ENCODE assay signal across 1 cellular context in the genomic region with DNA sequence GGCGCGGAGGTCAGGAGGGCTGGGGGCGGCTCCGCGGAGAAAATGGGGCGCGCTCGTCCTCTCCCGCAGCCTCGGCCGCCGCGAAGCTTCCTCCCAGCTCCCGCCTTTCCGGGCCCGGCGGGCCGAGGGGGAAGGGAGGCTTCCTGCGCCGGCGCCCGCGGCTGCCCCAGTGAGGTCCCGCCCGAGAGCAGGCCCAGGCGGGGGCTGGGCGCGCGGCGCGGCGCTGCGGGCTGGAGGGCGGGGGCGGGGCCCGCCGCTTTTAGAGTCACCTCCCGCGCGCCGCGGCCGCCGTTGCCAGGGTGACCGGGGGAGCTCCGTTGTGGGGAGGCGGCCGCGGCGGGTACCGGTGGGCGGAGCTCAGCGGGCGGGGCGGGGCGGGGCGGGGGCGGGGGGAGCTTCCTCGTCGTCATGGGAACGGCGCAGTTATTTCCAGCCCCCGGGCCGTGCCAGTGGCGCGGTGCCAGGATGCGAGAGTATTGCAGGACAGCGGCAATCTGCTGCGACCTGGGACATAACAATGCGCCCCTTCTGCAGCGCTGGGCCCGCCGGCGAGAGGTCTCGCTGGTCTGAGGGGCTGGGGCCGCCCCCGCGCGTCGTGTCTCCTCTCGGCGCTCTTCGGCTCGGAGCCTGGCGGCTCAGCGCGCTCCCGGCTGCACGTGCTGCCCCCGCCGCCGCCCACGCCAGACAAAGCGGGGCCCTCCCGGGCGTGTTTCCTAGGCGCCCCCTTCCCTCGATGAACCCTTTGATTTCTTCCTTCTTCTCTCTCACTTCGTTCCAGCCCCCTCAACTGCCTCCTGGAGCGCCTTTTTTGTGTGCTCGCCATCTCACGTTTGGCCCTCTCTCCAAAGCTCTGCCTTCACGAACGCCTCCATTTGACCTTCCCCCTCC.
TF ChIP-seq lines count a peak whose summit lies in the region.

No MANE protein-coding gene starts in this region.

TF ChIP-seq in HepG2, 621 proteins besides CTCF, POLR2A, EP300 and RAD21 (continued from another document and continues in another):
- TF ChIP-seq ZHX2 (IDR thresholded peaks at IDR 0.05; ENCODE audit: low read depth) (no peak), ZHX2 (CRISPR knock-in tag; IDR thresholded peaks at IDR 0.05; ENCODE audit: borderline replicate concordance) (peak; percentile 64; the same call in 1 of the 2 replicates), ZFP36L1 (CRISPR knock-in tag; IDR thresholded peaks at IDR 0.05) (no peak), ZNF317 (CRISPR knock-in tag; IDR thresholded peaks at IDR 0.05) (no peak), NR2C2 (CRISPR knock-in tag; IDR thresholded peaks at IDR 0.05; ENCODE audit: borderline replicate concordance) (peak; percentile 18; the same call in 1 of the 2 replicates), ZNF33A (CRISPR knock-in tag; IDR thresholded peaks at IDR 0.05; ENCODE audit: borderline replicate concordance) (no peak), HIC2 (CRISPR knock-in tag; IDR thresholded peaks at IDR 0.05; ENCODE audit: low read depth) (no peak), SETDB1 (CRISPR knock-in tag; IDR thresholded peaks at IDR 0.05; ENCODE audit: borderline replicate concordance) (no peak), NFE2 (CRISPR knock-in tag; IDR thresholded peaks at IDR 0.05) (no peak), PHF20 (CRISPR knock-in tag; IDR thresholded peaks at IDR 0.05) (no peak), REPIN1 (CRISPR knock-in tag; IDR thresholded peaks at IDR 0.05; ENCODE audit: borderline replicate concordance, low read depth) (no peak), ZC3H4 (CRISPR knock-in tag; IDR thresholded peaks at IDR 0.05; ENCODE audit: borderline replicate concordance) (no peak), CENPX (CRISPR knock-in tag; IDR thresholded peaks at IDR 0.05) (no peak), ZNF569 (CRISPR knock-in tag; IDR thresholded peaks at IDR 0.05; ENCODE audit: borderline replicate concordance) (no peak), NFYC (CRISPR knock-in tag; IDR thresholded peaks at IDR 0.05) (no peak), GATAD1 (CRISPR knock-in tag; IDR thresholded peaks at IDR 0.05) (no peak), CC2D1A (CRISPR knock-in tag; IDR thresholded peaks at IDR 0.05) (no peak), ZNF761 (CRISPR knock-in tag; conservative IDR thresholded peaks at IDR 0.05) (no peak), REST (IDR thresholded peaks at IDR 0.05; ENCODE audit: borderline replicate concordance in 1 of 2, low read depth in 1 of 2, low read length in 2 of 2) (no peak), HOXA7 (CRISPR knock-in tag; IDR thresholded peaks at IDR 0.05) (no peak), POLR2G (IDR thresholded peaks at IDR 0.05; ENCODE audit: low read depth, low read length) (peak; percentile 65), ZNF772 (CRISPR knock-in tag; IDR thresholded peaks at IDR 0.05) (peak; percentile 74; the same call in 1 of the 2 replicates), MTA3 (CRISPR knock-in tag; IDR thresholded peaks at IDR 0.05) (no peak), ZNF253 (CRISPR knock-in tag; IDR thresholded peaks at IDR 0.05; ENCODE audit: borderline replicate concordance) (peak; percentile 54; the same call in 1 of the 2 replicates), MTA1 (CRISPR knock-in tag; IDR thresholded peaks at IDR 0.05; ENCODE audit: borderline replicate concordance) (no peak), KDM6A (CRISPR knock-in tag; IDR thresholded peaks at IDR 0.05; ENCODE audit: low read depth) (no peak), NFKB2 (CRISPR knock-in tag; IDR thresholded peaks at IDR 0.05; ENCODE audit: borderline replicate concordance) (no peak), ZNF30 (CRISPR knock-in tag; IDR thresholded peaks at IDR 0.05) (0 out of 2 replicates have a peak, but pooled peaks have one; percentile 41), BATF2 (CRISPR knock-in tag; IDR thresholded peaks at IDR 0.05) (no peak), KDM2A (CRISPR knock-in tag; IDR thresholded peaks at IDR 0.05; ENCODE audit: borderline replicate concordance, low read depth) (0 out of 2 replicates have a peak, but pooled peaks have one; percentile 56), ZNF558 (CRISPR knock-in tag; IDR thresholded peaks at IDR 0.05; ENCODE audit: borderline replicate concordance) (peak; percentile 36; the same call in 1 of the 2 replicates), JUNB (CRISPR knock-in tag; IDR thresholded peaks at IDR 0.05; ENCODE audit: borderline replicate concordance) (no peak), CBX1 (IDR thresholded peaks at IDR 0.05; ENCODE audit: low read depth) (no peak), SRY (CRISPR knock-in tag; IDR thresholded peaks at IDR 0.05) (0 out of 2 replicates have a peak, but pooled peaks have one; percentile 74), ATF1 (CRISPR knock-in tag; IDR thresholded peaks at IDR 0.05) (no peak)
- TF ChIP-seq, protein P1, sequence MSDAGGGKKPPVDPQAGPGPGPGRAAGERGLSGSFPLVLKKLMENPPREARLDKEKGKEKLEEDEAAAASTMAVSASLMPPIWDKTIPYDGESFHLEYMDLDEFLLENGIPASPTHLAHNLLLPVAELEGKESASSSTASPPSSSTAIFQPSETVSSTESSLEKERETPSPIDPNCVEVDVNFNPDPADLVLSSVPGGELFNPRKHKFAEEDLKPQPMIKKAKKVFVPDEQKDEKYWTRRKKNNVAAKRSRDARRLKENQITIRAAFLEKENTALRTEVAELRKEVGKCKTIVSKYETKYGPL (CRISPR knock-in tag; IDR thresholded peaks at IDR 0.05): 0 out of 2 replicates have a peak, but pooled peaks have one; percentile 32
- TF ChIP-seq, protein P2, sequence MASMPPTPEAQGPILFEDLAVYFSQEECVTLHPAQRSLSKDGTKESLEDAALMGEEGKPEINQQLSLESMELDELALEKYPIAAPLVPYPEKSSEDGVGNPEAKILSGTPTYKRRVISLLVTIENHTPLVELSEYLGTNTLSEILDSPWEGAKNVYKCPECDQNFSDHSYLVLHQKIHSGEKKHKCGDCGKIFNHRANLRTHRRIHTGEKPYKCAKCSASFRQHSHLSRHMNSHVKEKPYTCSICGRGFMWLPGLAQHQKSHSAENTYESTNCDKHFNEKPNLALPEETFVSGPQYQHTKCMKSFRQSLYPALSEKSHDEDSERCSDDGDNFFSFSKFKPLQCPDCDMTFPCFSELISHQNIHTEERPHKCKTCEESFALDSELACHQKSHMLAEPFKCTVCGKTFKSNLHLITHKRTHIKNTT (CRISPR knock-in tag; IDR thresholded peaks at IDR 0.05): no peak
- TF ChIP-seq, protein P3, sequence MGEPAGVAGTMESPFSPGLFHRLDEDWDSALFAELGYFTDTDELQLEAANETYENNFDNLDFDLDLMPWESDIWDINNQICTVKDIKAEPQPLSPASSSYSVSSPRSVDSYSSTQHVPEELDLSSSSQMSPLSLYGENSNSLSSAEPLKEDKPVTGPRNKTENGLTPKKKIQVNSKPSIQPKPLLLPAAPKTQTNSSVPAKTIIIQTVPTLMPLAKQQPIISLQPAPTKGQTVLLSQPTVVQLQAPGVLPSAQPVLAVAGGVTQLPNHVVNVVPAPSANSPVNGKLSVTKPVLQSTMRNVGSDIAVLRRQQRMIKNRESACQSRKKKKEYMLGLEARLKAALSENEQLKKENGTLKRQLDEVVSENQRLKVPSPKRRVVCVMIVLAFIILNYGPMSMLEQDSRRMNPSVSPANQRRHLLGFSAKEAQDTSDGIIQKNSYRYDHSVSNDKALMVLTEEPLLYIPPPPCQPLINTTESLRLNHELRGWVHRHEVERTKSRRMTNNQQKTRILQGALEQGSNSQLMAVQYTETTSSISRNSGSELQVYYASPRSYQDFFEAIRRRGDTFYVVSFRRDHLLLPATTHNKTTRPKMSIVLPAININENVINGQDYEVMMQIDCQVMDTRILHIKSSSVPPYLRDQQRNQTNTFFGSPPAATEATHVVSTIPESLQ (CRISPR knock-in tag; conservative IDR thresholded peaks at IDR 0.05): no peak
- TF ChIP-seq, protein P4, sequence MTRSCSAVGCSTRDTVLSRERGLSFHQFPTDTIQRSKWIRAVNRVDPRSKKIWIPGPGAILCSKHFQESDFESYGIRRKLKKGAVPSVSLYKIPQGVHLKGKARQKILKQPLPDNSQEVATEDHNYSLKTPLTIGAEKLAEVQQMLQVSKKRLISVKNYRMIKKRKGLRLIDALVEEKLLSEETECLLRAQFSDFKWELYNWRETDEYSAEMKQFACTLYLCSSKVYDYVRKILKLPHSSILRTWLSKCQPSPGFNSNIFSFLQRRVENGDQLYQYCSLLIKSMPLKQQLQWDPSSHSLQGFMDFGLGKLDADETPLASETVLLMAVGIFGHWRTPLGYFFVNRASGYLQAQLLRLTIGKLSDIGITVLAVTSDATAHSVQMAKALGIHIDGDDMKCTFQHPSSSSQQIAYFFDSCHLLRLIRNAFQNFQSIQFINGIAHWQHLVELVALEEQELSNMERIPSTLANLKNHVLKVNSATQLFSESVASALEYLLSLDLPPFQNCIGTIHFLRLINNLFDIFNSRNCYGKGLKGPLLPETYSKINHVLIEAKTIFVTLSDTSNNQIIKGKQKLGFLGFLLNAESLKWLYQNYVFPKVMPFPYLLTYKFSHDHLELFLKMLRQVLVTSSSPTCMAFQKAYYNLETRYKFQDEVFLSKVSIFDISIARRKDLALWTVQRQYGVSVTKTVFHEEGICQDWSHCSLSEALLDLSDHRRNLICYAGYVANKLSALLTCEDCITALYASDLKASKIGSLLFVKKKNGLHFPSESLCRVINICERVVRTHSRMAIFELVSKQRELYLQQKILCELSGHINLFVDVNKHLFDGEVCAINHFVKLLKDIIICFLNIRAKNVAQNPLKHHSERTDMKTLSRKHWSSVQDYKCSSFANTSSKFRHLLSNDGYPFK (CRISPR knock-in tag; IDR thresholded peaks at IDR 0.05; ENCODE audit: borderline replicate concordance): no peak
